ENCODE assay signal across 20 cellular contexts in genomic region chr7:111408726-111409125, GRCh38.
DNase-seq lines count a peak whose midpoint lies in the region; ATAC-seq, FAIRE-seq and TF ChIP-seq lines count a peak whose summit lies in the region.
"Had no signal": no experiment of that assay in that cellular context is flagged by ENCODE, and none has a peak within 500 bp of the region (broad histone marks: within the 10 kb centered on the region; RNA-seq: fewer than 3 reads in every experiment).

No MANE protein-coding gene starts in this region.

- no TSS peak for BruUV-seq in HepG2 (replicated peaks; lab: Mats Ljungman, UMichigan)

- H3K9ac ChIP-seq in HepG2 (ENCODE audit: insufficient read depth, low read depth, low read length), result no peak overlapping the region
- H3K9ac ChIP-seq: BLaER1 treated with 17β-estradiol and CSF1 and Interleukin-3, amounts not matched to agents 10 nM and 100 nM; GM23248 had no signal

- H2AFZ ChIP-seq in HepG2 (ENCODE audit: low read length), result no peak overlapping the region
- H2AFZ ChIP-seq: GM23248 had no signal

- no peak overlapping the region for H3K4me2 ChIP-seq in HepG2 (ENCODE audit: low read depth, low read length)
- H3K4me2 ChIP-seq: BLaER1 treated with 17β-estradiol and CSF1 and Interleukin-3, amounts not matched to agents 10 nM and 100 nM had no signal

- TF ChIP-seq EP300 in HepG2 (IDR thresholded peaks at IDR 0.05; ENCODE audit: low read depth in 2 of 2, low read length in 2 of 2), result no peak
- TF ChIP-seq EP300 in HepG2 (CRISPR knock-in tag; IDR thresholded peaks at IDR 0.05; ENCODE audit: borderline replicate concordance), result no peak

- in situ Hi-C loops in HepG2 (cut with HindIII; ENCODE audit: extremely low pct_ligation_motif_present, low pct_unique_long_range_greater_than_20kb), result no loop called here

- H3K79me2 ChIP-seq in HepG2 (ENCODE audit: insufficient read depth, low read length), result no peaks in the 10 kb centered on the region

- no peak for TF ChIP-seq CTCF in HepG2 (CRISPR knock-in tag; IDR thresholded peaks at IDR 0.05)
- TF ChIP-seq CTCF in right lobe of liver (IDR thresholded peaks at IDR 0.05), result no peak
- no peak for TF ChIP-seq CTCF in heart left ventricle (IDR thresholded peaks at IDR 0.05)

- H3K27me3 ChIP-seq in HepG2 (ENCODE audit: control insufficient read depth in 1 of 2, insufficient read depth in 2 of 2, low read length in 2 of 2) (no peaks in the 10 kb centered on the region), right lobe of liver (no peaks in the 10 kb centered on the region), heart left ventricle (no peaks in the 10 kb centered on the region)
- H3K27me3 ChIP-seq: BLaER1 treated with 17β-estradiol and CSF1 and Interleukin-3, amounts not matched to agents 10 nM and 100 nM had no signal

- TF ChIP-seq POLR2A in HepG2 (IDR thresholded peaks at IDR 0.05; ENCODE audit: insufficient read depth in 1 of 2, low read depth in 2 of 2, low read length in 2 of 2), result no peak
- no peak for TF ChIP-seq POLR2A in right lobe of liver (IDR thresholded peaks at IDR 0.05)
- no peak for TF ChIP-seq POLR2A in heart left ventricle (IDR thresholded peaks at IDR 0.05)

- no peak for DNase-seq in HepG2 (ENCODE audit: low spot score)
- DNase-seq in right lobe of liver, result no peak
- peak; percentile 11 to 20 for DNase-seq in Kasumi-1 (lab: John Stamatoyannopoulos, UW)
- DNase-seq in RPMI8226, result peak; percentile 20
- no peak for DNase-seq in activated CD8-positive, alpha-beta memory T cell treated with anti-CD3 and anti-CD28 coated beads for 24 hours
- no peak for DNase-seq in heart left ventricle
- DNase-seq in cerebellar nuclear complex (lab: John Stamatoyannopoulos, UW), result no peak
- DNase-seq: Calu3; CD8-positive, alpha-beta T cell; DMS79 treated with DMSO at 0.1 percent for 48 hours; EL; GM23248; HCEC 1CT had no signal

- ATAC-seq in HepG2, result no peak
- no peak for ATAC-seq in right lobe of liver
- no peak for ATAC-seq in heart left ventricle
- ATAC-seq: CD8-positive, alpha-beta T cell had no signal

- no peak overlapping the region; a peak in 1 of 6 replicates for H3K4me3 ChIP-seq in HepG2 (replicated peaks in 1 of 3; ENCODE audit: insufficient read depth in 1 of 3, low read depth in 2 of 3, low read length in 3 of 3)
- no peak overlapping the region for H3K4me3 ChIP-seq in right lobe of liver
- H3K4me3 ChIP-seq in heart left ventricle, result no peak overlapping the region
- H3K4me3 ChIP-seq: BLaER1 treated with 17β-estradiol and CSF1 and Interleukin-3, amounts not matched to agents 10 nM and 100 nM; GM23248 had no signal

- no peak for TF ChIP-seq RAD21 in HepG2 (CRISPR knock-in tag; IDR thresholded peaks at IDR 0.05)

- POLR2A ChIA-PET in HepG2 (lab: Yijun Ruan, JAX), result no interaction called here

- CTCF ChIA-PET in HepG2 (lab: Yijun Ruan, JAX; ENCODE audit: low intra/inter-chr PET ratio, low total read pairs), result no interaction called here

- no peaks in the 10 kb centered on the region for H4K20me1 ChIP-seq in HepG2 (ENCODE audit: insufficient read depth, low read length)
- H4K20me1 ChIP-seq: BLaER1 treated with 17β-estradiol and CSF1 and Interleukin-3, amounts not matched to agents 10 nM and 100 nM had no signal

- intact Hi-C loops in HepG2 (cut with micrococcal nuclease; ENCODE audit: unreplicated experiment) (no loop called here), right lobe of liver (cut with DNase I) (no loop called here), heart left ventricle (cut with DNase I) (no loop called here)

- H3K4me1 ChIP-seq in HepG2 (ENCODE audit: insufficient read depth, low read length) (peaks cover 7% of the 10 kb centered on the region), right lobe of liver (no peaks in the 10 kb centered on the region), heart left ventricle (peaks cover 0 to 7% (median 0%) of the 10 kb centered on the region in 12 donors)
- H3K4me1 ChIP-seq: BLaER1 treated with 17β-estradiol and CSF1 and Interleukin-3, amounts not matched to agents 10 nM and 100 nM had no signal

- H3K27ac ChIP-seq in HepG2 (ENCODE audit: extremely low read length, insufficient read depth, low read length) (no peak overlapping the region), right lobe of liver (no peak overlapping the region), heart left ventricle (no peak overlapping the region)
- H3K27ac ChIP-seq: 22Rv1; BLaER1 treated with 17β-estradiol and CSF1 and Interleukin-3, amounts not matched to agents 10 nM and 100 nM; GM23248; HL-60 had no signal

- FAIRE-seq in HepG2 (lab: Jason Lieb, UNC) (no peak), endometrium (lab: Jason Lieb, UNC) (peak; percentile 35)
- FAIRE-seq: GM12891, GM18507, H54 had no signal

- H3K9me3 ChIP-seq in HepG2 (ENCODE audit: low read length) (no peaks in the 10 kb centered on the region), right lobe of liver (no peaks in the 10 kb centered on the region), heart left ventricle (no peaks in the 10 kb centered on the region)
- H3K9me3 ChIP-seq: BLaER1 treated with 17β-estradiol and CSF1 and Interleukin-3, amounts not matched to agents 10 nM and 100 nM had no signal

- no peaks in the 10 kb centered on the region for H3K36me3 ChIP-seq in HepG2 (replicated peaks in 1 of 2; ENCODE audit: control insufficient read depth in 1 of 2, insufficient read depth in 2 of 2, low read length in 2 of 2)
- H3K36me3 ChIP-seq in right lobe of liver, result no peaks in the 10 kb centered on the region
- H3K36me3 ChIP-seq in heart left ventricle, result no peaks in the 10 kb centered on the region
- H3K36me3 ChIP-seq: BLaER1 treated with 17β-estradiol and CSF1 and Interleukin-3, amounts not matched to agents 10 nM and 100 nM had no signal

TF ChIP-seq in HepG2, 621 proteins besides CTCF, POLR2A, EP300 and RAD21:
- TF ChIP-seq LCORL (IDR thresholded peaks at IDR 0.05) (no peak), LCORL (CRISPR knock-in tag; IDR thresholded peaks at IDR 0.05) (no peak), ZNF12 (CRISPR knock-in tag; IDR thresholded peaks at IDR 0.05) (no peak), HDAC1 (CRISPR knock-in tag; IDR thresholded peaks at IDR 0.05) (no peak), ZFP36L1 (CRISPR knock-in tag; IDR thresholded peaks at IDR 0.05) (no peak), MAFK (conservative IDR thresholded peaks at IDR 0.05 in 1 of 2, IDR thresholded peaks at IDR 0.05 in 1 of 2; ENCODE audit: low read length in 2 of 2) (peak; percentile 73 to 86), THAP11 (CRISPR knock-in tag; IDR thresholded peaks at IDR 0.05) (no peak), MAFF (IDR thresholded peaks at IDR 0.05; ENCODE audit: low read depth, low read length) (peak; percentile 83)
- TF ChIP-seq, protein P1, sequence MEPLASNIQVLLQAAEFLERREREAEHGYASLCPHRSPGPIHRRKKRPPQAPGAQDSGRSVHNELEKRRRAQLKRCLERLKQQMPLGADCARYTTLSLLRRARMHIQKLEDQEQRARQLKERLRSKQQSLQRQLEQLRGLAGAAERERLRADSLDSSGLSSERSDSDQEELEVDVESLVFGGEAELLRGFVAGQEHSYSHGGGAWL (CRISPR knock-in tag; IDR thresholded peaks at IDR 0.05), result no peak
- TF ChIP-seq, protein P2, sequence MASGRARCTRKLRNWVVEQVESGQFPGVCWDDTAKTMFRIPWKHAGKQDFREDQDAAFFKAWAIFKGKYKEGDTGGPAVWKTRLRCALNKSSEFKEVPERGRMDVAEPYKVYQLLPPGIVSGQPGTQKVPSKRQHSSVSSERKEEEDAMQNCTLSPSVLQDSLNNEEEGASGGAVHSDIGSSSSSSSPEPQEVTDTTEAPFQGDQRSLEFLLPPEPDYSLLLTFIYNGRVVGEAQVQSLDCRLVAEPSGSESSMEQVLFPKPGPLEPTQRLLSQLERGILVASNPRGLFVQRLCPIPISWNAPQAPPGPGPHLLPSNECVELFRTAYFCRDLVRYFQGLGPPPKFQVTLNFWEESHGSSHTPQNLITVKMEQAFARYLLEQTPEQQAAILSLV (CRISPR knock-in tag; IDR thresholded peaks at IDR 0.05; ENCODE audit: borderline replicate concordance), result no peak
- TF ChIP-seq, protein P3, sequence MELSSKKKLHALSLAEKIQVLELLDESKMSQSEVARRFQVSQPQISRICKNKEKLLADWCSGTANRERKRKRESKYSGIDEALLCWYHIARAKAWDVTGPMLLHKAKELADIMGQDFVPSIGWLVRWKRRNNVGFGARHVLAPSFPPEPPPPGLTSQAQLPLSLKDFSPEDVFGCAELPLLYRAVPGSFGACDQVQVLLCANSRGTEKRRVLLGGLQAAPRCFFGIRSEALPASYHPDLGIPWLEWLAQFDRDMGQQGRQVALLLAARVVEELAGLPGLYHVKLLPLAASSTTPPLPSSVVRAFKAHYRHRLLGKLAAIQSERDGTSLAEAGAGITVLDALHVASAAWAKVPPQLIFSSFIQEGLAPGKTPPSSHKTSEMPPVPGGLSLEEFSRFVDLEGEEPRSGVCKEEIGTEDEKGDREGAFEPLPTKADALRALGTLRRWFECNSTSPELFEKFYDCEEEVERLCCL (CRISPR knock-in tag; IDR thresholded peaks at IDR 0.05; ENCODE audit: borderline replicate concordance), result no peak

Comparison
In these comparisons a context has a peak if more than half of its experiments do, and no peak if none do; other contexts are left out.
1. DNase-seq: peak in Kasumi-1 (2 of 2) and RPMI8226 (single experiment); none in HepG2 (single experiment), right lobe of liver (0 of 3), activated CD8-positive, alpha-beta memory T cell treated with anti-CD3 and anti-CD28 coated beads for 24 hours (single experiment), heart left ventricle (0 of 5) and cerebellar nuclear complex (0 of 2).